8 cellular contexts compared by ENCODE assay signal in the genomic region with DNA sequence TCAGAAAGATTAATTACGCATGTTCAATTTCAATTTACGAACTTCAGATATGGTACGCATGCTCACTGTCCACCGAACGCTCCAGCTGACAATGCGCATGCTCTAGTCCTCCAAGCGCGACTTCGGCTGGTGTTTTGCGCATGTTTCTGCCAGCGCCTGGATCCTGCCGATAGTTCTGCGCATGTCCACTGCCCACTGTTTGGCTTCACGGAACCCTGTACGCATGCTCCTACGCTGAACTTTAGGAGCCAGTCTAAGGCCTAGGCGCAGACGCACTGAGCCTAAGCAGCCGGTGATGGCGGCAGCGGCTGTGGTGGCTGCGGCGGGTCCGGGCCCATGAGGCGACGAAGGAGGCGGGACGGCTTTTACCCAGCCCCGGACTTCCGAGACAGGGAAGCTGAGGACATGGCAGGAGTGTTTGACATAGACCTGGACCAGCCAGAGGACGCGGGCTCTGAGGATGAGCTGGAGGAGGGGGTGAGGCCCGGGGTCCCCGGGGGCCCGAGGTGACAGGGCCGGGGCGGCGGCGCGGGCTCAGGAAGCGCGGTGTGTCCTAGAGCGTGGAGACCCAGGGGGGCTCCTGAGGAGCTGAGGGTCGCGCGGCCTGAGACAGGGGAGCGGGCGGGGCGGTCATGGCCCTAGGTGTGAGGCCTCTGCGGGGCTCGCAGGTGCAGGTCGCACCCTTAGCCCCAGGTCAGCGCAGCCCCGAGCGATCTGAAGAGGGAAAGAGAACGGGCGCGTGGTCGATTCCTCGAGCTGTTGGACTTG. TPM values are rescaled to one million over a fixed set of nuclear protein-coding genes. Genes with fewer than 3 reads are reported as not detected.
DNase-seq lines count a peak whose midpoint lies in the region; ATAC-seq and TF ChIP-seq lines count a peak whose summit lies in the region.

Gene RPS6KB1 (plus strand): TSS at position 273 of the 768 bp plus-strand sequence. CDS start 64 bp downstream, at position 337.
Gene TUBD1 (minus strand): TSS at position 95 of the 768 bp plus-strand sequence. CDS start 1,941 bp downstream, outside the sequence.

- H3K27ac Mint-ChIP-seq in activated CD4-positive, alpha-beta T cell treated with anti-CD3 and anti-CD28 coated beads, Interleukin-2, amount 10 ng/mL, durations not matched to agents 24 days and 14 days = peak within 1 kb of the TSS; percentile 100

- H3K27ac ChIP-seq in coronary artery (peak within 1 kb of the TSS; percentile 89 to 90), layer of hippocampus (ENCODE audit: low read depth, low read length) (peak within 1 kb of the TSS; percentile 83)

- peak within 1 kb of the TSS; percentile 100 for H3K4me3 Mint-ChIP-seq in activated CD4-positive, alpha-beta T cell treated with anti-CD3 and anti-CD28 coated beads, Interleukin-2, amount 10 ng/mL, durations not matched to agents 24 days and 14 days

- peak within 1 kb of the TSS; percentile 90 for H3K4me3 ChIP-seq in BE2C (ENCODE audit: low read depth, low read length)
- peak within 1 kb of the TSS; percentile 88 for H3K4me3 ChIP-seq in coronary artery

- no peaks in the 10 kb centered on the region for H3K4me1 ChIP-seq in BE2C

- TF ChIP-seq CTCF in BE2C (IDR thresholded peaks at IDR 0.05; ENCODE audit: low read depth, low read length) = no peak
- no peak for TF ChIP-seq CTCF in coronary artery (IDR thresholded peaks at IDR 0.05)

- peaks cover 3% of the 10 kb centered on the region for H3K27me3 Mint-ChIP-seq in activated CD4-positive, alpha-beta T cell treated with anti-CD3 and anti-CD28 coated beads, Interleukin-2, amount 10 ng/mL, durations not matched to agents 24 days and 14 days

- ATAC-seq in HG03460 (IDR thresholded peaks at IDR 0.05; ENCODE audit: unreplicated experiment) = peak; percentile 82

- DNase-seq in BE2C (peak; percentile 97), GM19240 (ENCODE audit: insufficient read length, low spot score) (peak; percentile 91), NCI-H526 treated with DMSO at 0.1 percent for 48 hours (lab: John Stamatoyannopoulos, UW) (peak; percentile 98), coronary artery (ENCODE audit: low spot score) (peak; percentile 98)
- peak; percentile 99 for DNase-seq in activated CD4-positive, alpha-beta T cell treated with anti-CD3 and anti-CD28 coated beads, Interleukin-2, amount 10 ng/mL, durations not matched to agents 24 days and 14 days
- peak; percentile 86 to 96 for DNase-seq in stimulated activated CD4-positive, alpha-beta T cell treated with anti-CD3 and anti-CD28 coated beads, Interleukin-1b, Interleukin-23, amount 100 ng/mL, for 4 hours (ENCODE audit: low read depth in 2 of 2)

- H3K9me3 ChIP-seq in BE2C = no peaks in the 10 kb centered on the region

- intact Hi-C loops in activated CD4-positive, alpha-beta T cell treated with anti-CD3 and anti-CD28 coated beads, Interleukin-2, amount 10 ng/mL, durations not matched to agents 24 days and 14 days (cut with micrococcal nuclease) = loop anchor here (1.0 to 10.0 kb wide), 4 partner anchors 48 to 736 kb away; partner anchors contain the start of genes CLTC, PRR11, PTRH2 and SKA2

- H3K36me3 ChIP-seq in BE2C = peaks cover 6% of the 10 kb centered on the region; the same call in 1 of the 2 replicates

- H3K27me3 ChIP-seq in BE2C (no peaks in the 10 kb centered on the region), layer of hippocampus (ENCODE audit: control insufficient read depth, insufficient read depth, low read length) (no peaks in the 10 kb centered on the region)

- H3K9me3 Mint-ChIP-seq in activated CD4-positive, alpha-beta T cell treated with anti-CD3 and anti-CD28 coated beads, Interleukin-2, amount 10 ng/mL, durations not matched to agents 24 days and 14 days = no peaks in the 10 kb centered on the region

- H3K36me3 Mint-ChIP-seq in activated CD4-positive, alpha-beta T cell treated with anti-CD3 and anti-CD28 coated beads, Interleukin-2, amount 10 ng/mL, durations not matched to agents 24 days and 14 days (ENCODE audit: low read depth) = peaks cover 22% of the 10 kb centered on the region

- H3K4me1 Mint-ChIP-seq in activated CD4-positive, alpha-beta T cell treated with anti-CD3 and anti-CD28 coated beads, Interleukin-2, amount 10 ng/mL, durations not matched to agents 24 days and 14 days = peaks cover 41% of the 10 kb centered on the region

RNA-seq across cellular contexts. Expression of gene RPS6KB1, which starts in this region (rescaled TPM):
- 30.9 TPM for polyA plus RNA-seq in BE2C (2012; ENCODE audit: insufficient read depth, insufficient read length, low read depth)
- total RNA-seq in activated CD4-positive, alpha-beta T cell treated with anti-CD3 and anti-CD28 coated beads, Interleukin-2, amount 10 ng/mL, durations not matched to agents 24 days and 14 days = 64.0 and 66.4 TPM in 2 replicates

RNA-seq across cellular contexts. Expression of gene TUBD1, which starts in this region (rescaled TPM):
- polyA plus RNA-seq in BE2C (2012; ENCODE audit: insufficient read depth, insufficient read length, low read depth) = 6.3 TPM
- total RNA-seq in activated CD4-positive, alpha-beta T cell treated with anti-CD3 and anti-CD28 coated beads, Interleukin-2, amount 10 ng/mL, durations not matched to agents 24 days and 14 days = 11.0 and 12.1 TPM in 2 replicates

Comparison
In these comparisons a context has a peak if more than half of its experiments do, and no peak if none do; other contexts are left out.
1. Peak in every context shown above with its lines: DNase-seq, ATAC-seq, H3K4me3 ChIP-seq and H3K27ac ChIP-seq.